12 cellular contexts compared by ENCODE assay signal in genomic region chr7:100065452-100066186, GRCh38. TPM values are rescaled to one million over a fixed set of nuclear protein-coding genes. Genes with fewer than 3 reads are reported as not detected.
DNase-seq lines count a peak whose midpoint lies in the region; ATAC-seq and TF ChIP-seq lines count a peak whose summit lies in the region.
"Had no signal": no experiment of that assay in that cellular context is flagged by ENCODE, and none has a peak within 500 bp of the region (broad histone marks: within the 10 kb centered on the region; RNA-seq: fewer than 3 reads in every experiment).

No MANE protein-coding gene starts in this region.

- peak overlapping the region; percentile 29 to 50; a peak in 3 of 4 replicates for H3K27ac ChIP-seq in SK-N-SH (ENCODE audit: low read depth in 2 of 2, low read length in 1 of 2)
- no peak overlapping the region for H3K27ac ChIP-seq in psoas muscle
- no peak overlapping the region for H3K27ac ChIP-seq in OCI-LY7 (ENCODE audit: low read depth, low read length, poor library complexity, severe bottlenecking)

- no peaks in the 10 kb centered on the region for H3K79me2 ChIP-seq in SK-N-SH (ENCODE audit: insufficient read depth)
- no peaks in the 10 kb centered on the region for H3K79me2 ChIP-seq in OCI-LY7 (ENCODE audit: insufficient read depth, low read depth, low read length)

- DNase-seq in ELF-1 (ENCODE audit: low read depth, low spot score) = peak; percentile 49
- peak; percentile 65 for DNase-seq in SK-N-SH
- peak; percentile 64 to 87 for DNase-seq in foreskin fibroblast
- DNase-seq in psoas muscle = no peak
- DNase-seq in posterior vena cava (ENCODE audit: low spot score) = no peak
- no peak for DNase-seq in HUDEP-2 (lab: John Stamatoyannopoulos, UW; ENCODE audit: unreplicated experiment in 76 of 76)
- DNase-seq in OCI-LY7 (ENCODE audit: low spot score) = no peak
- DNase-seq in activated CD4-positive, alpha-beta T cell treated with anti-CD3 and anti-CD28 coated beads for 48 hours = no peak
- DNase-seq: activated T-cell treated with anti-CD3 and anti-CD28 coated beads, Interleukin-2, amount 50 U/mL, for 1 hour; cortex of kidney; NCI-H146; occipital lobe had no signal

- CTCF ChIA-PET in SK-N-SH (lab: Yijun Ruan, JAX) = interaction anchor here (1.2 to 1.9 kb wide), 3 partner anchors 9 to 15 kb away, joined by 3 to 6 read pairs (median 6); partner anchors contain the start of gene ZNF3
- CTCF ChIA-PET in OCI-LY7 (lab: Charles Lee; ENCODE audit: unreplicated experiment) = no interaction called here

- H2AFZ ChIP-seq in SK-N-SH (ENCODE audit: low read depth) (no peak overlapping the region), OCI-LY7 (ENCODE audit: low read length) (no peak overlapping the region)

- intact Hi-C loops in psoas muscle (cut with DNase I) = no loop called here
- intact Hi-C loops in posterior vena cava (cut with DNase I) = loop anchor here in 1 of 2 donors (10.0 kb wide), 1 partner anchor 1319 kb away; no protein-coding TSS in a partner anchor
- intact Hi-C loops in OCI-LY7 (cut with micrococcal nuclease; ENCODE audit: unreplicated experiment) = no loop called here

- peak; percentile 16 to 55; a peak in 2 of 4 replicates for TF ChIP-seq EP300 in SK-N-SH (IDR thresholded peaks at IDR 0.05; ENCODE audit: borderline replicate concordance in 1 of 2, low read depth in 1 of 2, low read length in 1 of 2)

- H3K9ac ChIP-seq in SK-N-SH = no peak overlapping the region

- POLR2A ChIA-PET in SK-N-SH (lab: Yijun Ruan, JAX) (interaction anchor here (0.5 kb wide), 1 partner anchor 16 kb away, joined by 3 read pairs; the partner anchor contains the start of gene ZSCAN21), OCI-LY7 (lab: Charles Lee) (no interaction called here)

- H4K20me1 ChIP-seq in SK-N-SH (ENCODE audit: insufficient read depth) = no peaks in the 10 kb centered on the region
- H4K20me1 ChIP-seq in OCI-LY7 (ENCODE audit: insufficient read depth, low read length) = no peaks in the 10 kb centered on the region

- H3K36me3 ChIP-seq in SK-N-SH (replicated peaks in 1 of 2; ENCODE audit: control insufficient read depth in 1 of 2, insufficient read depth in 2 of 2, low read length in 1 of 2) (peaks cover 27 to 56% of the 10 kb centered on the region in 2 experiments), psoas muscle (ENCODE audit: insufficient read depth in 1 of 2, low read depth in 1 of 2) (peaks cover 13 to 89% of the 10 kb centered on the region in 2 donors), OCI-LY7 (ENCODE audit: insufficient read depth, low read length) (peaks cover 32% of the 10 kb centered on the region)

- no peak for TF ChIP-seq CTCF in SK-N-SH (IDR thresholded peaks at IDR 0.05)
- TF ChIP-seq CTCF in foreskin fibroblast (IDR thresholded peaks at IDR 0.05; ENCODE audit: low read depth, low read length) = no peak
- no peak for TF ChIP-seq CTCF in psoas muscle (IDR thresholded peaks at IDR 0.05)
- TF ChIP-seq CTCF in OCI-LY7 (conservative IDR thresholded peaks at IDR 0.05; ENCODE audit: low read length) = no peak

- BruUV-seq in OCI-LY7 (replicated peaks; lab: Mats Ljungman, UMichigan) = no TSS peak

- no peak overlapping the region for H3K4me2 ChIP-seq in SK-N-SH
- no peak overlapping the region for H3K4me2 ChIP-seq in OCI-LY7 (ENCODE audit: low read length)

- H3K9me2 ChIP-seq in SK-N-SH (no peaks in the 10 kb centered on the region), OCI-LY7 (ENCODE audit: insufficient read depth, low read length) (no peaks in the 10 kb centered on the region)

- whole genome bisulfite sequencing in SK-N-SH (ENCODE audit: low lambda C conversion rate) = 41% methylated on average over 8 of the region's 8 CpGs
- 63 to 70% (median 64%) methylated on average over 8 of the region's 8 CpGs for WGBS in psoas muscle, 3 donors

- TF ChIP-seq RAD21 in SK-N-SH (IDR thresholded peaks at IDR 0.05; ENCODE audit: low read length) = no peak

- H3K9me3 ChIP-seq in SK-N-SH (peaks cover 11% of the 10 kb centered on the region), psoas muscle (peaks cover 4% of the 10 kb centered on the region), OCI-LY7 (ENCODE audit: low read length) (no peaks in the 10 kb centered on the region)

- H3K27me3 ChIP-seq in SK-N-SH (ENCODE audit: insufficient read depth) (no peaks in the 10 kb centered on the region), psoas muscle (ENCODE audit: insufficient read depth in 3 of 3, low read length in 2 of 3) (no peaks in the 10 kb centered on the region)

- peaks cover 44% of the 10 kb centered on the region for H3F3A ChIP-seq in SK-N-SH (replicated peaks; ENCODE audit: insufficient read depth)

- no peak overlapping the region for H3K4me3 ChIP-seq in SK-N-SH (ENCODE audit: low read depth in 2 of 2, low read length in 1 of 2)
- H3K4me3 ChIP-seq in foreskin fibroblast (ENCODE audit: low read depth in 1 of 2, low read length in 2 of 2) = no peak overlapping the region
- H3K4me3 ChIP-seq in psoas muscle = no peak overlapping the region
- no peak overlapping the region for H3K4me3 ChIP-seq in OCI-LY7 (ENCODE audit: low read depth, low read length, poor library complexity, severe bottlenecking)

- peaks cover 0 to 21% of the 10 kb centered on the region in 2 experiments; a peak in 1 of 4 replicates for H3K4me1 ChIP-seq in SK-N-SH (ENCODE audit: control insufficient read depth in 1 of 2, insufficient read depth in 2 of 2, low read depth in 1 of 2, low read length in 1 of 2)
- no peaks in the 10 kb centered on the region for H3K4me1 ChIP-seq in psoas muscle
- H3K4me1 ChIP-seq in OCI-LY7 (ENCODE audit: insufficient read depth, low read length, poor library complexity, severe bottlenecking) = no peaks in the 10 kb centered on the region

- peak in 3 of 4 donors; percentile 17 to 45 (median 19) for ATAC-seq in psoas muscle

TF ChIP-seq in SK-N-SH, 30 proteins besides CTCF, POLR2A, EP300 and RAD21 (continues in another document):
- TF ChIP-seq YY1 (IDR thresholded peaks at IDR 0.05; ENCODE audit: low read depth) (no peak), RXRA (IDR thresholded peaks at IDR 0.05; ENCODE audit: borderline replicate concordance, low read depth) (no peak; the same call in 1 of the 2 replicates)

RNA-seq across cellular contexts. Expression of gene ZNF3, which starts 15.9 kb away (rescaled TPM):
- 30.5 and 45.2 TPM in 2 replicates for polyA plus RNA-seq in SK-N-SH (2012; rRNA removed)
- 20.6 and 23.4 TPM in 2 replicates for polyA plus RNA-seq in SK-N-SH (2012; cell fraction: cytosol; rRNA removed)
- polyA plus RNA-seq in SK-N-SH (2012; cell fraction: nucleus; rRNA removed) = 141 and 204 TPM in 2 replicates
- total RNA-seq in psoas muscle = 10 to 100 TPM; 14.6 to 23.8 (median 17.1) TPM
- polyA plus RNA-seq in psoas muscle = 10 to 100 TPM; 11.2 to 26.4 (median 15.1) TPM
- 10 to 100 TPM; 17.0 to 18.0 TPM for total RNA-seq in posterior vena cava
- total RNA-seq in OCI-LY7 (2014; rRNA removed; shearing (Covaris generic)) = 19.8 and 21.8 TPM in 2 replicates
- 23.7 and 24.4 TPM in 2 replicates for total RNA-seq in OCI-LY7 (2022)

RNA-seq across cellular contexts. Expression of gene ZSCAN21, which starts 16.0 kb away (rescaled TPM):
- polyA plus RNA-seq in SK-N-SH (2012; rRNA removed) = 17.5 and 22.8 TPM in 2 replicates
- polyA plus RNA-seq in SK-N-SH (2012; cell fraction: cytosol; rRNA removed) = 16.5 and 18.9 TPM in 2 replicates
- 17.3 and 22.4 TPM in 2 replicates for polyA plus RNA-seq in SK-N-SH (2012; cell fraction: nucleus; rRNA removed)
- total RNA-seq in psoas muscle = 10 to 100 TPM in 3 of 4 donors, 1 to 10 TPM in 1; 9.9 to 20.3 (median 11.7) TPM
- 10 to 100 TPM in 2 of 3 donors, 1 to 10 TPM in 1; 6.8 to 25.6 (median 16.2) TPM for polyA plus RNA-seq in psoas muscle
- 10 to 100 TPM in 1 of 2 donors, 1 to 10 TPM in 1; 9.2 to 10.7 TPM for total RNA-seq in posterior vena cava
- 5.6 and 9.7 TPM in 2 replicates for total RNA-seq in OCI-LY7 (2014; rRNA removed; shearing (Covaris generic))
- 7.3 and 7.5 TPM in 2 replicates for total RNA-seq in OCI-LY7 (2022)

RNA-seq across cellular contexts. Expression of gene COPS6, which starts 23.1 kb away (rescaled TPM):
- polyA plus RNA-seq in SK-N-SH (2012; rRNA removed) = 413 and 435 TPM in 2 replicates
- 340 and 388 TPM in 2 replicates for polyA plus RNA-seq in SK-N-SH (2012; cell fraction: cytosol; rRNA removed)
- 259 and 284 TPM in 2 replicates for polyA plus RNA-seq in SK-N-SH (2012; cell fraction: nucleus; rRNA removed)
- 100 to 1,000 TPM in 3 of 4 donors, 10 to 100 TPM in 1; 82.9 to 130 (median 111) TPM for total RNA-seq in psoas muscle
- 100 to 1,000 TPM; 104 to 145 (median 126) TPM for polyA plus RNA-seq in psoas muscle
- total RNA-seq in posterior vena cava = 10 to 100 TPM; 78.4 to 80.0 TPM
- 57.6 and 60.5 TPM in 2 replicates for total RNA-seq in OCI-LY7 (2014; rRNA removed; shearing (Covaris generic))
- 93.3 and 96.0 TPM in 2 replicates for total RNA-seq in OCI-LY7 (2022)

RNA-seq across cellular contexts. Expression of gene MCM7, which starts 35.6 kb away (rescaled TPM):
- 235 and 241 TPM in 2 replicates for polyA plus RNA-seq in SK-N-SH (2012; rRNA removed)
- 104 and 136 TPM in 2 replicates for polyA plus RNA-seq in SK-N-SH (2012; cell fraction: cytosol; rRNA removed)
- polyA plus RNA-seq in SK-N-SH (2012; cell fraction: nucleus; rRNA removed) = 652 and 744 TPM in 2 replicates
- total RNA-seq in psoas muscle = 10 to 100 TPM; 24.6 to 34.0 (median 30.6) TPM
- 10 to 100 TPM; 33.3 to 40.6 (median 33.8) TPM for polyA plus RNA-seq in psoas muscle
- 10 to 100 TPM; 21.6 to 21.7 TPM for total RNA-seq in posterior vena cava
- 424 and 475 TPM in 2 replicates for total RNA-seq in OCI-LY7 (2014; rRNA removed; shearing (Covaris generic))
- 423 and 443 TPM in 2 replicates for total RNA-seq in OCI-LY7 (2022)

RNA-seq across cellular contexts. Expression of gene AP4M1, which starts 35.8 kb away (rescaled TPM):
- 35.0 and 39.2 TPM in 2 replicates for polyA plus RNA-seq in SK-N-SH (2012; rRNA removed)
- 22.7 and 25.0 TPM in 2 replicates for polyA plus RNA-seq in SK-N-SH (2012; cell fraction: cytosol; rRNA removed)
- 110 and 133 TPM in 2 replicates for polyA plus RNA-seq in SK-N-SH (2012; cell fraction: nucleus; rRNA removed)
- 10 to 100 TPM in 2 of 4 donors, 1 to 10 TPM in 2; 8.8 to 12.9 (median 10.8) TPM for total RNA-seq in psoas muscle
- 10 to 100 TPM; 10.9 to 19.2 (median 14.5) TPM for polyA plus RNA-seq in psoas muscle
- 10 to 100 TPM; 11.6 to 15.5 TPM for total RNA-seq in posterior vena cava
- 14.1 and 25.0 TPM in 2 replicates for total RNA-seq in OCI-LY7 (2014; rRNA removed; shearing (Covaris generic))
- total RNA-seq in OCI-LY7 (2022) = 29.3 and 33.8 TPM in 2 replicates

Comparison
In these comparisons a context has a peak if more than half of its experiments do, and no peak if none do; other contexts are left out.
1. DNase-seq: peak in ELF-1 (single experiment), SK-N-SH (single experiment) and foreskin fibroblast (2 of 2); none in psoas muscle (0 of 2), posterior vena cava (single experiment), HUDEP-2 (0 of 76), OCI-LY7 (single experiment) and activated CD4-positive, alpha-beta T cell treated with anti-CD3 and anti-CD28 coated beads for 48 hours (single experiment).
2. H3K27ac ChIP-seq: peak in SK-N-SH (2 of 2); none in psoas muscle (single experiment) and OCI-LY7 (single experiment).